8 cellular contexts compared by ENCODE assay signal in the genomic region with DNA sequence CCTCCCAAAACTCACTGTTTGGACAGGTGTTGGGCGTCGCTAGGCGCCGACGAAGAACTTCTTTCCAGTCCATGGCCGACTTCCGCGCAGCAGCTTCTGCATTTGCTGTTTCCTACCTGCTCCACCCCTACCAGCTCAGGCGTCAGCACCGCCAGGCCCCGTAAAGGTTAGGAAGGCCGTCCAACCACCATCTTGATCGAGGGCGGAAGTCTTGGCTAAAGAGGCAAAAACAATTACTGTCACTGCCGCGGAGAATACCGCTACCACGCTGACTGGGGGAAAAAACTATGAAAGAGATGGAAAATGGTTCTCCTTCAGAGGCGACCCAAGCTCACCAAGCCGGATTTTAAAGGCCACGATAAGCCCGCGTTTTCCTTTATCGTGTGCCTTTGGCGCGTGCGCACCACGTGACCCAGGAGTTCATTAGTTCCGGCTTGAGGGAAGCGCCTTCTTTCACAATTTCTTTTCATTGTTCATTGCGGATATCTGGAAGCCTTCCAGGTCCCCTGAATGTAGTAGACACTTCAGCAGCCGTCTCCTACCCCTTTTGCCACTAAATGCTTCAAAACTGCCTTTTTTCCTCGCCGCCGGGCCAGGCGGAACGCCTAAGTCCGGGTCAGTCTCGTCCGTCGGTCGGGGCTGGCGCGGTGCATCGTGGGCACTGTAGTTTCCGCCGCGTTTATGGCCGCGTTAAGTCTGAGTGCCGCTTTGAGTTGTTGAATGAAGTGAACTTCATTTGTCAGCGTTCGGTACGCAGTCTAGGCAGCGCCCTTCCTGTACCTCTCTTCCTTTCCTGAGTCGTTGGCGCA. TPM values are rescaled to one million over a fixed set of nuclear protein-coding genes. Genes with fewer than 3 reads are reported as not detected.
DNase-seq lines count a peak whose midpoint lies in the region; ATAC-seq and TF ChIP-seq lines count a peak whose summit lies in the region.

Gene PPP2R3C, minus strand, starts transcription at position 104 of the 809 bp plus-strand sequence. Its CDS starts 31 bp downstream, at position 73.
Gene PRORP, plus strand, starts transcription at position 666 of the 809 bp plus-strand sequence. CDS start 694 bp downstream, outside the sequence.

- no peak for TF ChIP-seq EP300 in gastroesophageal sphincter (IDR thresholded peaks at IDR 0.05)

- peak within 1 kb of the TSS; percentile 95 for H3K4me3 Mint-ChIP-seq in activated naive CD4-positive, alpha-beta T cell treated with anti-CD3 and anti-CD28 coated beads for 36 hours

- peaks cover 0 to 9% of the 10 kb centered on the region in 2 donors for H3K36me3 ChIP-seq in gastroesophageal sphincter
- H3K36me3 ChIP-seq in neutrophil, result peaks cover 14% of the 10 kb centered on the region

- H3K4me3 ChIP-seq in HFF-Myc (replicated peaks; ENCODE audit: low read depth, low read length) (peak within 1 kb of the TSS; percentile 90), gastroesophageal sphincter (peak within 1 kb of the TSS; percentile 63 to 73), neutrophil (ENCODE audit: low read depth in 1 of 2, low read length in 1 of 2) (peak within 1 kb of the TSS; percentile 71 to 97)

- H3K9me3 ChIP-seq in gastroesophageal sphincter (no peaks in the 10 kb centered on the region), neutrophil (no peaks in the 10 kb centered on the region)

- DNase-seq in GM03348 (ENCODE audit: low spot score), result peak; percentile 93
- DNase-seq in HFF-Myc (ENCODE audit: extremely low read depth, low read depth), result peak; percentile 87
- DNase-seq in NAMALWA (ENCODE audit: low spot score), result peak; percentile 88
- DNase-seq in SK-N-DZ (ENCODE audit: low spot score), result peak; percentile 90
- DNase-seq in activated naive CD4-positive, alpha-beta T cell treated with anti-CD3 and anti-CD28 coated beads for 36 hours, result peak; percentile 93
- peak; percentile 54 to 99 (median 89) for DNase-seq in substantia nigra (lab: John Stamatoyannopoulos, UW)

- TF ChIP-seq CTCF in HFF-Myc (IDR thresholded peaks at IDR 0.05; ENCODE audit: low read depth, low read length, missing control alignments) (no peak), gastroesophageal sphincter (IDR thresholded peaks at IDR 0.05) (no peak), neutrophil (IDR thresholded peaks at IDR 0.05) (no peak)

- WGBS in gastroesophageal sphincter (ENCODE audit: low coverage in 1 of 2), 2 donors, result 0% methylated on average over 18 to 42 of the region's 57 CpGs

- intact Hi-C loops in activated naive CD4-positive, alpha-beta T cell treated with anti-CD3 and anti-CD28 coated beads for 36 hours (cut with micrococcal nuclease), result loop anchor here (1.0 to 5.0 kb wide), 19 partner anchors 39 to 1195 kb away; partner anchors contain the start of genes BRMS1L, EAPP, FAM177A1 and NFKBIA

- no peaks in the 10 kb centered on the region for H3K27me3 Mint-ChIP-seq in activated naive CD4-positive, alpha-beta T cell treated with anti-CD3 and anti-CD28 coated beads for 36 hours (ENCODE audit: low read depth)

- peaks cover 16% of the 10 kb centered on the region for H3K36me3 Mint-ChIP-seq in activated naive CD4-positive, alpha-beta T cell treated with anti-CD3 and anti-CD28 coated beads for 36 hours (ENCODE audit: low read depth)

- H3K27ac ChIP-seq in gastroesophageal sphincter, result peak within 1 kb of the TSS; percentile 91 to 96 (median 92)
- H3K27ac ChIP-seq in neutrophil, result peak within 1 kb of the TSS; percentile 91
- H3K27ac ChIP-seq in substantia nigra (ENCODE audit: low read depth, low read length, poor library complexity, severe bottlenecking), result peak within 1 kb of the TSS; percentile 98

- peaks cover 0 to 70% (median 8%) of the 10 kb centered on the region in 3 donors for H3K4me1 ChIP-seq in gastroesophageal sphincter
- H3K4me1 ChIP-seq in neutrophil (ENCODE audit: control insufficient read depth in 1 of 2, insufficient read depth in 1 of 2, low read depth in 1 of 2, low read length in 1 of 2), result peaks cover 62 to 63% of the 10 kb centered on the region in 2 experiments

- no peaks in the 10 kb centered on the region for H3K9me3 Mint-ChIP-seq in activated naive CD4-positive, alpha-beta T cell treated with anti-CD3 and anti-CD28 coated beads for 36 hours

- H3K27me3 ChIP-seq in gastroesophageal sphincter (no peaks in the 10 kb centered on the region), neutrophil (no peaks in the 10 kb centered on the region)

- ATAC-seq in gastroesophageal sphincter, result peak; percentile 95

- peak within 1 kb of the TSS; percentile 99 for H3K27ac Mint-ChIP-seq in activated naive CD4-positive, alpha-beta T cell treated with anti-CD3 and anti-CD28 coated beads for 36 hours

- peaks cover 64% of the 10 kb centered on the region for H3K4me1 Mint-ChIP-seq in activated naive CD4-positive, alpha-beta T cell treated with anti-CD3 and anti-CD28 coated beads for 36 hours (ENCODE audit: low read depth)

- CTCF ChIA-PET in activated naive CD4-positive, alpha-beta T cell treated with anti-CD3 and anti-CD28 coated beads for 36 hours (lab: Charles Lee), result interaction anchor here (0.6 to 1.2 kb wide), 5 partner anchors 8 to 294 kb away, joined by 3 to 6 read pairs (median 4); no protein-coding TSS in a partner anchor

- TF ChIP-seq POLR2A in gastroesophageal sphincter (IDR thresholded peaks at IDR 0.05), result peak; percentile 58 to 71

RNA-seq across cellular contexts. Expression of gene PPP2R3C, which starts in this region (rescaled TPM):
- 70.2 and 71.1 TPM in 2 replicates for polyA plus RNA-seq in SK-N-DZ (2014; cell fraction: cytosol; rRNA removed)
- 75.3 and 86.9 TPM in 2 replicates for polyA plus RNA-seq in SK-N-DZ (2014; cell fraction: nucleus; rRNA removed)
- 10 to 100 TPM; 44.5 to 47.5 TPM for total RNA-seq in activated naive CD4-positive, alpha-beta T cell treated with anti-CD3 and anti-CD28 coated beads for 36 hours
- total RNA-seq in gastroesophageal sphincter, result 10 to 100 TPM; 29.3 to 44.9 (median 32.4) TPM

RNA-seq across cellular contexts. Expression of gene PRORP, which starts in this region (rescaled TPM):
- 37.1 and 40.1 TPM in 2 replicates for polyA plus RNA-seq in SK-N-DZ (2014; cell fraction: cytosol; rRNA removed)
- 24.7 and 25.4 TPM in 2 replicates for polyA plus RNA-seq in SK-N-DZ (2014; cell fraction: nucleus; rRNA removed)
- 10 to 100 TPM; 37.9 to 40.8 TPM for total RNA-seq in activated naive CD4-positive, alpha-beta T cell treated with anti-CD3 and anti-CD28 coated beads for 36 hours
- total RNA-seq in gastroesophageal sphincter, result 10 to 100 TPM; 15.9 to 25.0 (median 17.5) TPM

Comparison
In these comparisons a context has a peak if more than half of its experiments do, and no peak if none do; other contexts are left out.
1. Peak in every context shown above with its lines: DNase-seq, ATAC-seq, H3K4me3 ChIP-seq and H3K27ac ChIP-seq.